Comparison of ENCODE assay signal across 9 cellular contexts in the genomic region with DNA sequence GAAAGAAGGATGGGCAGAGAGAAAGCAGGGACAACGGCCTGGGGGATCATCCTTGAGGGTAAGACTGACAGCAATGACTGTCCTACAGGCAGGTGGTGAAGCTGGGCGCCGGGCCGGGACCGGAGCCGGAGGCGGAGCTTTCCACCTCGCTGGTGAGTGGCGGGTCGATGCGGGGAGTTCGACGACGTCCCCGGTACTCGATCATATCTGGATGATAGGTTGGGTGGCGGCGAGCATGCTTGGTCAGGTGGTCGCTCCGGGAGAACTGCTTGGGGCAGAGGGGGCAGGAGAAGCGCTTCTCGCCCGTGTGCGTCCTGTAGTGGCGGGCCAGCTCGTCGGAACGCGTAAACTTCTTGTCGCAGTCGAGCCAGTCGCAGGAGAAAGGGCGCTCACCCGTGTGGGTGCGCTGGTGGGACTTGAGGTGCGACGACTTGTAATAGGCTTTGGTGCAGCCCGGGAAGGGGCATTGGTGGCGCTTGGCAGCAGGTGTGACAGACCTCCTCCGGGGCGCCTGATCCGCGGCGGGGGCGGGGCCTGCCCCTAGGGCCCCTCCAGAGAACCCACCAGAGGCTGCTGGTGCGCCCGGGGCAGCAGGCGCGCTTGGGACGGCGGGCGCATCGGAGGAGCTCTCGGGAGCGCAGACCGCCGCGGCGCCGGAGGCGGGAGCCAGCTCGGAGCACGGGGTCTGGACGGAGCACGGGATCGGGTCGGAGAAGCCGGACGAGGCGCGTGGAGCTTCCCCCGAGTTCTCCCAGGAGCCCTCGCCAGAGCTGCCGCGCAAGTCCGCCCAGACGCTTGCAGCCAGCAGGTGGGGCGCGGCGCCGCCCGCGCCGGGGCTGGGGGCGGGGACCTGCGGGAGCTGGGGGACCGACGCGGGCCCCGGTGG. TPM values are rescaled to one million over a fixed set of nuclear protein-coding genes. Genes with fewer than 3 reads are reported as not detected.
DNase-seq lines count a peak whose midpoint lies in the region; ATAC-seq, FAIRE-seq and TF ChIP-seq lines count a peak whose summit lies in the region.
"Had no signal": no experiment of that assay in that cellular context is flagged by ENCODE, and none has a peak within 500 bp of the region (broad histone marks: within the 10 kb centered on the region; RNA-seq: fewer than 3 reads in every experiment).

No MANE protein-coding gene starts in this region.

- H3K4me2 ChIP-seq in hepatocyte (peak overlapping the region; percentile 94), smooth muscle cell (peak overlapping the region; percentile 96)

- H3K36me3 ChIP-seq in hepatocyte (replicated peaks; ENCODE audit: insufficient read depth, low read depth) (no peaks in the 10 kb centered on the region), smooth muscle cell (ENCODE audit: low read depth) (no peaks in the 10 kb centered on the region)

- H4K20me1 ChIP-seq in hepatocyte (ENCODE audit: insufficient read depth, poor library complexity, severe bottlenecking) (no peaks in the 10 kb centered on the region), smooth muscle cell (ENCODE audit: low read depth) (no peaks in the 10 kb centered on the region)

- peaks cover 78% of the 10 kb centered on the region for H3K27me3 ChIP-seq in hepatocyte
- peaks cover 85% of the 10 kb centered on the region for H3K27me3 ChIP-seq in smooth muscle cell (ENCODE audit: low read depth)

- FAIRE-seq in GM18507 (lab: Jason Lieb, UNC), result no peak
- FAIRE-seq: TTC549 had no signal

- no peak for ATAC-seq in HG02623 (IDR thresholded peaks at IDR 0.05; ENCODE audit: unreplicated experiment)
- no peak for ATAC-seq in HG03354 (IDR thresholded peaks at IDR 0.05; ENCODE audit: poor library complexity, severe bottlenecking, unreplicated experiment)
- ATAC-seq in GM19395 (IDR thresholded peaks at IDR 0.05; ENCODE audit: unreplicated experiment), result no peak

- H3K4me1 ChIP-seq in hepatocyte (ENCODE audit: insufficient read depth) (no peaks in the 10 kb centered on the region), smooth muscle cell (ENCODE audit: low read depth) (peaks cover 7% of the 10 kb centered on the region)

- H3F3A ChIP-seq in smooth muscle cell (ENCODE audit: low read depth), result no peaks in the 10 kb centered on the region

- WGBS in hepatocyte (ENCODE audit: low lambda C conversion rate, missing lambda C conversion rate), result 7% methylated on average over 58 of the region's 90 CpGs
- 8% methylated on average over 60 of the region's 90 CpGs for WGBS in smooth muscle cell (ENCODE audit: low lambda C conversion rate)

- H2AFZ ChIP-seq in hepatocyte (peak overlapping the region; percentile 55), smooth muscle cell (ENCODE audit: low read depth) (peak overlapping the region; percentile 44)

- H3K9me2 ChIP-seq in hepatocyte (replicated peaks; ENCODE audit: insufficient read depth), result no peaks in the 10 kb centered on the region

- DNase-seq in GM18507 (ENCODE audit: extremely low spot score, insufficient read length, low read depth) (peak; percentile 46), NCI-H1930 (lab: John Stamatoyannopoulos, UW) (peak; percentile 34 to 51), hepatocyte (ENCODE audit: low spot score) (peak; percentile 68), smooth muscle cell (lab: John Stamatoyannopoulos, UW; ENCODE audit: unreplicated experiment) (no peak)
- peak; percentile 27 to 51 for DNase-seq in activated T-cell treated with anti-CD3 and anti-CD28 coated beads, Interleukin-2, amount 50 U/mL, for 48 hours

- no peak overlapping the region for H3K27ac ChIP-seq in hepatocyte
- no peak overlapping the region for H3K27ac ChIP-seq in smooth muscle cell (ENCODE audit: low read depth)

- H3K9ac ChIP-seq in smooth muscle cell (ENCODE audit: low read depth), result no peak overlapping the region

- H3K79me2 ChIP-seq in hepatocyte (no peaks in the 10 kb centered on the region), smooth muscle cell (ENCODE audit: low read depth) (no peaks in the 10 kb centered on the region)

- TF ChIP-seq CTCF in hepatocyte (IDR thresholded peaks at IDR 0.05; ENCODE audit: poor library complexity) (no peak), smooth muscle cell (IDR thresholded peaks at IDR 0.05; ENCODE audit: borderline replicate concordance, insufficient read depth, poor library complexity, severe bottlenecking) (no peak)

- H3K9me3 ChIP-seq in hepatocyte (ENCODE audit: low read depth), result peaks cover 12% of the 10 kb centered on the region
- H3K9me3 ChIP-seq in smooth muscle cell (replicated peaks; ENCODE audit: low read depth), result peaks cover 6% of the 10 kb centered on the region

- peak overlapping the region; percentile 56 for H3K4me3 ChIP-seq in hepatocyte
- H3K4me3 ChIP-seq in smooth muscle cell, result peak overlapping the region; percentile 77

RNA-seq across cellular contexts. Expression of a gene that starts 0.8 kb away (rescaled TPM):
- total RNA-seq in hepatocyte (0.24 TPM in 1 of 2 replicates, not detected in the other), smooth muscle cell (not detected in 2 replicates)
- polyA plus RNA-seq in hepatocyte (0.16 and 0.46 TPM in 2 replicates), smooth muscle cell (not detected in 2 replicates)

RNA-seq across cellular contexts. Expression of a gene that starts 46.9 kb away (rescaled TPM):
- not detected in 2 replicates for total RNA-seq in hepatocyte
- polyA plus RNA-seq in hepatocyte, result not detected in 2 replicates
- not detected in 2 replicates for total RNA-seq in smooth muscle cell
- not detected in 2 replicates for polyA plus RNA-seq in smooth muscle cell
